In genomic region chr1:228154685-228155571, GRCh38 we compare ENCODE assay signal across 10 cellular contexts. TPM values are rescaled to one million over a fixed set of nuclear protein-coding genes. Genes with fewer than 3 reads are reported as not detected.
DNase-seq lines count a peak whose midpoint lies in the region; TF ChIP-seq lines count a peak whose summit lies in the region.
"Had no signal": no experiment of that assay in that cellular context is flagged by ENCODE, and none has a peak within 500 bp of the region (broad histone marks: within the 10 kb centered on the region; RNA-seq: fewer than 3 reads in every experiment).

No MANE protein-coding gene starts in this region.

- H3K4me1 ChIP-seq in SJCRH30 = peaks cover 2% of the 10 kb centered on the region; the same call in 1 of the 2 replicates
- peaks cover 19% of the 10 kb centered on the region for H3K4me1 ChIP-seq in hepatocyte (ENCODE audit: insufficient read depth)

- H3K4me2 ChIP-seq in hepatocyte = no peak overlapping the region

- H3K27me3 ChIP-seq in MG63 = no peaks in the 10 kb centered on the region
- no peaks in the 10 kb centered on the region for H3K27me3 ChIP-seq in SJCRH30
- H3K27me3 ChIP-seq in hepatocyte = no peaks in the 10 kb centered on the region

- H3K79me2 ChIP-seq in hepatocyte = no peaks in the 10 kb centered on the region

- H3K4me1 Mint-ChIP-seq in chondrocyte (ENCODE audit: low read depth) = no peaks in the 10 kb centered on the region

- H2AFZ ChIP-seq in hepatocyte = no peak overlapping the region

- H3K4me3 Mint-ChIP-seq in chondrocyte (ENCODE audit: unreplicated experiment) = no peak overlapping the region
- H3K4me3 Mint-ChIP-seq: activated B cell treated with CpG ODN at 0.5 μM for 24 hours had no signal

- WGBS in hepatocyte (ENCODE audit: low lambda C conversion rate, missing lambda C conversion rate) = 89% methylated on average over 19 of the region's 19 CpGs

- no peaks in the 10 kb centered on the region for H3K27me3 Mint-ChIP-seq in chondrocyte (ENCODE audit: low read depth)
- H3K27me3 Mint-ChIP-seq: activated B cell treated with CpG ODN at 0.5 μM for 24 hours had no signal

- H3K27ac ChIP-seq in SJCRH30 (no peak overlapping the region), hepatocyte (no peak overlapping the region)

- DNase-seq in MG63 = peak; percentile 39
- peak; percentile 22 for DNase-seq in RPMI8226
- peak; percentile 71 for DNase-seq in chondrocyte (ENCODE audit: low spot score)
- DNase-seq in stimulated activated CD4-positive, alpha-beta T cell treated with anti-CD3 and anti-CD28 coated beads, Interleukin-2, amount 100 ng/mL, for 24 hours = peak; percentile 38 to 39
- no peak for DNase-seq in SJCRH30
- DNase-seq in islet precursor cell = no peak
- DNase-seq in hepatocyte (ENCODE audit: low spot score) = no peak
- DNase-seq: activated B cell treated with CpG ODN at 0.5 μM for 24 hours, EL, NCI-H1048 had no signal

- H3K9me3 Mint-ChIP-seq in chondrocyte (ENCODE audit: low read depth) = no peaks in the 10 kb centered on the region
- H3K9me3 Mint-ChIP-seq: activated B cell treated with CpG ODN at 0.5 μM for 24 hours had no signal

- no peaks in the 10 kb centered on the region for H4K20me1 ChIP-seq in hepatocyte (ENCODE audit: insufficient read depth, poor library complexity, severe bottlenecking)

- no peak overlapping the region for H3K27ac Mint-ChIP-seq in chondrocyte (ENCODE audit: unreplicated experiment)
- H3K27ac Mint-ChIP-seq: activated B cell treated with CpG ODN at 0.5 μM for 24 hours had no signal

- H3K36me3 Mint-ChIP-seq in chondrocyte (ENCODE audit: low read depth) = no peaks in the 10 kb centered on the region

- no peaks in the 10 kb centered on the region for H3K9me2 ChIP-seq in hepatocyte (replicated peaks; ENCODE audit: insufficient read depth)

- peaks cover 2% of the 10 kb centered on the region; the same call in 1 of the 2 replicates for H3K36me3 ChIP-seq in MG63
- H3K36me3 ChIP-seq in SJCRH30 = no peaks in the 10 kb centered on the region
- H3K36me3 ChIP-seq in hepatocyte (replicated peaks; ENCODE audit: insufficient read depth, low read depth) = no peaks in the 10 kb centered on the region

- H3K4me3 ChIP-seq in MG63 (no peak overlapping the region), SJCRH30 (no peak overlapping the region), hepatocyte (no peak overlapping the region)

- TF ChIP-seq CTCF in chondrocyte (IDR thresholded peaks at IDR 0.05) = no peak
- TF ChIP-seq CTCF in hepatocyte (IDR thresholded peaks at IDR 0.05; ENCODE audit: poor library complexity) = no peak

- H3K9me3 ChIP-seq in MG63 = no peaks in the 10 kb centered on the region
- H3K9me3 ChIP-seq in SJCRH30 (replicated peaks) = no peaks in the 10 kb centered on the region
- H3K9me3 ChIP-seq in hepatocyte (ENCODE audit: low read depth) = no peaks in the 10 kb centered on the region

RNA-seq across cellular contexts. Expression of gene GJC2, which starts 5.2 kb away (rescaled TPM):
- 0.20 and 4.8 TPM in 2 replicates for total RNA-seq in MG63 (2014; rRNA removed; shearing (Covaris generic); ENCODE audit: low replicate concordance)
- total RNA-seq in chondrocyte (1.5 to 2.0 TPM (median 1.8 TPM) in 3 replicates), hepatocyte (0.80 and 1.6 TPM in 2 replicates)
- 0.43 and 0.59 TPM in 2 replicates for total RNA-seq in SJCRH30 (2014; rRNA removed; shearing (Covaris generic))
- 0.40 and 0.63 TPM in 2 replicates for polyA plus RNA-seq in hepatocyte

RNA-seq across cellular contexts. Expression of gene IBA57, which starts 10.7 kb away (rescaled TPM):
- total RNA-seq in MG63 (2014; rRNA removed; shearing (Covaris generic); ENCODE audit: low replicate concordance) = 2.0 and 19.4 TPM in 2 replicates
- total RNA-seq in chondrocyte (5.2 to 7.7 TPM (median 5.9 TPM) in 3 replicates), hepatocyte (5.0 and 5.7 TPM in 2 replicates)
- total RNA-seq in SJCRH30 (2014; rRNA removed; shearing (Covaris generic)) = 4.4 and 5.6 TPM in 2 replicates
- 4.7 and 5.6 TPM in 2 replicates for polyA plus RNA-seq in hepatocyte

RNA-seq across cellular contexts. Expression of gene GUK1, which starts 14.8 kb away (rescaled TPM):
- total RNA-seq in MG63 (2014; rRNA removed; shearing (Covaris generic); ENCODE audit: low replicate concordance) = 246 and 425 TPM in 2 replicates
- total RNA-seq in chondrocyte = 155 to 196 TPM (median 189 TPM) in 3 replicates
- 114 and 137 TPM in 2 replicates for total RNA-seq in SJCRH30 (2014; rRNA removed; shearing (Covaris generic))
- 157 and 158 TPM in 2 replicates for total RNA-seq in hepatocyte
- polyA plus RNA-seq in hepatocyte = 306 and 368 TPM in 2 replicates

RNA-seq across cellular contexts. Expression of gene MRPL55, which starts 45.8 kb away (rescaled TPM):
- total RNA-seq in MG63 (2014; rRNA removed; shearing (Covaris generic); ENCODE audit: low replicate concordance) = 46.6 and 83.8 TPM in 2 replicates
- total RNA-seq in chondrocyte = 45.4 to 75.6 TPM (median 48.6 TPM) in 3 replicates
- total RNA-seq in SJCRH30 (2014; rRNA removed; shearing (Covaris generic)) = 48.5 and 64.6 TPM in 2 replicates
- 59.6 and 64.8 TPM in 2 replicates for total RNA-seq in hepatocyte
- 122 and 130 TPM in 2 replicates for polyA plus RNA-seq in hepatocyte

RNA-seq across cellular contexts. Expression of gene C1orf35, which starts 51.8 kb away (rescaled TPM):
- total RNA-seq in MG63 (2014; rRNA removed; shearing (Covaris generic); ENCODE audit: low replicate concordance) = 38.6 and 39.0 TPM in 2 replicates
- total RNA-seq in chondrocyte = 12.9 to 15.1 TPM (median 13.3 TPM) in 3 replicates
- total RNA-seq in SJCRH30 (2014; rRNA removed; shearing (Covaris generic)) = 19.9 and 22.8 TPM in 2 replicates
- total RNA-seq in hepatocyte = 8.3 and 12.3 TPM in 2 replicates
- 24.6 and 31.6 TPM in 2 replicates for polyA plus RNA-seq in hepatocyte

Comparison
In these comparisons a context has a peak if more than half of its experiments do, and no peak if none do; other contexts are left out.
1. DNase-seq: peak in MG63 (single experiment), RPMI8226 (single experiment), chondrocyte (single experiment) and stimulated activated CD4-positive, alpha-beta T cell treated with anti-CD3 and anti-CD28 coated beads, Interleukin-2, amount 100 ng/mL, for 24 hours (2 of 2); none in SJCRH30 (0 of 2), islet precursor cell (single experiment) and hepatocyte (single experiment).